In genomic region chr3:197117107-197117506, GRCh38 we compare ENCODE assay signal across 17 cellular contexts.
DNase-seq lines count a peak whose midpoint lies in the region; FAIRE-seq and TF ChIP-seq lines count a peak whose summit lies in the region.
"Had no signal": no experiment of that assay in that cellular context is flagged by ENCODE, and none has a peak within 500 bp of the region (broad histone marks: within the 10 kb centered on the region; RNA-seq: fewer than 3 reads in every experiment).

No MANE protein-coding gene starts in this region.

- FAIRE-seq in H1 (lab: Jason Lieb, UNC) = no peak

- H3K79me2 ChIP-seq in H1 (ENCODE audit: control insufficient read depth in 1 of 2, insufficient read depth in 2 of 2, low read length in 2 of 2) = no peaks in the 10 kb centered on the region

- H4K8ac ChIP-seq in H1 (ENCODE audit: extremely low read depth, insufficient read depth, low read length) = no peak overlapping the region

- no peak overlapping the region for H4K91ac ChIP-seq in H1 (replicated peaks; ENCODE audit: insufficient read length, low read length)

- peak; percentile 65 for DNase-seq in H4 (ENCODE audit: low spot score)
- peak; percentile 26 for DNase-seq in NCI-H460 (ENCODE audit: extremely low read depth, low read depth)
- DNase-seq in H1 (ENCODE audit: low read depth in 1 of 2, low spot score in 2 of 2) = no peak
- DNase-seq in renal cortical epithelial cell (ENCODE audit: low read depth) = peak; percentile 53
- DNase-seq in NCI-H345 treated with DMSO at 0.1 percent for 48 hours (lab: John Stamatoyannopoulos, UW; ENCODE audit: unreplicated experiment) = no peak
- no peak for DNase-seq in NCI-H146 treated with DMSO at 0.1 percent for 48 hours (lab: John Stamatoyannopoulos, UW; ENCODE audit: unreplicated experiment)
- no peak for DNase-seq in COLO668 (lab: John Stamatoyannopoulos, UW; ENCODE audit: unreplicated experiment)
- DNase-seq: activated CD4-positive, alpha-beta T cell treated with anti-CD3 and anti-CD28 coated beads, Interleukin-2, amount 50 U/mL, for 1 hour; activated T-cell treated with anti-CD3 and anti-CD28 coated beads, Interleukin-2, amount 50 U/mL, for 48 hours; C1 segment of cervical spinal cord; EL; HCEC 1CT; MV-4-11; NCI-H2107; nephron progenitor cell; testis had no signal

- H3K23ac ChIP-seq in H1 (ENCODE audit: insufficient read length) = no peak overlapping the region

- no peak overlapping the region for H2BK12ac ChIP-seq in H1 (ENCODE audit: low read depth, low read length)

- H3K4me3 ChIP-seq in H1 (ENCODE audit: extremely low read depth in 1 of 4, insufficient read depth in 2 of 4, low read depth in 3 of 4, low read length in 4 of 4) = no peak overlapping the region
- H3K4me3 ChIP-seq: gastroesophageal sphincter, testis had no signal

- no peak overlapping the region for H2BK15ac ChIP-seq in H1 (ENCODE audit: low read length)

- no peak overlapping the region for H3K18ac ChIP-seq in H1 (ENCODE audit: extremely low read depth, low read length)

- peaks cover 0 to 5% (median 0%) of the 10 kb centered on the region in 4 experiments; a peak in 2 of 8 replicates for H3K36me3 ChIP-seq in H1 (ENCODE audit: control insufficient read depth in 2 of 4, insufficient read depth in 4 of 4, low read length in 3 of 4)

- peaks cover 0 to 2% (median 0%) of the 10 kb centered on the region in 4 experiments; a peak in 1 of 7 replicates for H3K4me1 ChIP-seq in H1 (replicated peaks in 1 of 4; ENCODE audit: control insufficient read depth in 3 of 4, insufficient read depth in 4 of 4, low read length in 3 of 4)
- H3K4me1 ChIP-seq: gastroesophageal sphincter, testis had no signal

- no peaks in the 10 kb centered on the region; the same call in 1 of the 2 replicates for H3K79me1 ChIP-seq in H1 (ENCODE audit: low read depth, low read length)

- no peak for TF ChIP-seq RAD21 in H1 (IDR thresholded peaks at IDR 0.05 in 1 of 2, conservative IDR thresholded peaks at IDR 0.05 in 1 of 2; ENCODE audit: low read depth in 2 of 2, low read length in 2 of 2)

- no peak for TF ChIP-seq EP300 in H1 (IDR thresholded peaks at IDR 0.05; ENCODE audit: borderline replicate concordance in 1 of 2, low read depth in 2 of 2, low read length in 2 of 2)

- no peak overlapping the region for H2BK20ac ChIP-seq in H1 (ENCODE audit: low read length)

- H3K27ac ChIP-seq in H1 (ENCODE audit: low read depth, low read length) = no peak overlapping the region
- H3K27ac ChIP-seq: gastroesophageal sphincter, testis had no signal

- H3K14ac ChIP-seq in H1 (ENCODE audit: insufficient read length) = no peak overlapping the region

- H3K4ac ChIP-seq in H1 (replicated peaks; ENCODE audit: insufficient read length, low read depth, low read length) = no peak overlapping the region

- no peak overlapping the region for H2BK5ac ChIP-seq in H1 (ENCODE audit: low read depth, low read length)

- no peaks in the 10 kb centered on the region for H3K23me2 ChIP-seq in H1 (ENCODE audit: low read depth, low read length)

- CTCF ChIA-PET in H1 (lab: Charles Lee; ENCODE audit: partially characterized antibody) = no interaction called here

- no peak for TF ChIP-seq CTCF in H1 (IDR thresholded peaks at IDR 0.05; ENCODE audit: control extremely low read depth in 1 of 3, insufficient read depth in 1 of 3, low read depth in 1 of 3, low read length in 3 of 3)

- no peak overlapping the region for H2AFZ ChIP-seq in H1 (ENCODE audit: low read length)

- no peak for TF ChIP-seq POLR2A in H1 (IDR thresholded peaks at IDR 0.05; ENCODE audit: control extremely low read depth in 1 of 2, low read depth in 2 of 2, low read length in 2 of 2)

- POLR2A ChIA-PET in H1 (lab: Charles Lee; ENCODE audit: partially characterized antibody) = no interaction called here

- no peak overlapping the region for H3K56ac ChIP-seq in H1 (replicated peaks; ENCODE audit: insufficient read length, low read depth, low read length)

- H3K9ac ChIP-seq in H1 (replicated peaks in 1 of 4; ENCODE audit: extremely low read depth in 1 of 4, low read depth in 3 of 4, low read length in 3 of 4) = no peak overlapping the region

- H2AK5ac ChIP-seq in H1 (ENCODE audit: low read depth, low read length) = no peak overlapping the region

- no peak overlapping the region for H3K4me2 ChIP-seq in H1 (ENCODE audit: insufficient read depth in 1 of 2, low read depth in 2 of 2, low read length in 2 of 2)

- no peak overlapping the region for H2BK120ac ChIP-seq in H1 (replicated peaks; ENCODE audit: low read depth, low read length)

- no peak overlapping the region for H4K5ac ChIP-seq in H1 (ENCODE audit: insufficient read length, low read depth, low read length)

- WGBS in H1 (ENCODE audit: extremely low coverage in 1 of 2, insufficient coverage in 1 of 2, insufficient read length in 1 of 2, insufficient replicate concordance in 2 of 2, low coverage in 1 of 2, low lambda C conversion rate in 2 of 2, missing lambda C conversion rate in 1 of 2), 2 experiments = 77% methylated on average over 2 of the region's 2 CpGs; no CpG with 5 or more reads in 1 of the 2 experiments

- no peaks in the 10 kb centered on the region for H3K27me3 ChIP-seq in H1 (replicated peaks in 1 of 4; ENCODE audit: control insufficient read depth in 3 of 4, extremely low read depth in 1 of 4, insufficient read depth in 3 of 4, low read length in 3 of 4)
- H3K27me3 ChIP-seq: gastroesophageal sphincter, testis had no signal

- no peaks in the 10 kb centered on the region for H4K20me1 ChIP-seq in H1 (replicated peaks in 1 of 2; ENCODE audit: control insufficient read depth in 1 of 2, insufficient read depth in 2 of 2, low read length in 2 of 2)

- H3K9me3 ChIP-seq in H1 (ENCODE audit: insufficient read depth in 2 of 2, low read depth in 1 of 2, low read length in 1 of 2) = no peaks in the 10 kb centered on the region
- H3K9me3 ChIP-seq: gastroesophageal sphincter, testis had no signal

TF ChIP-seq in H1, 55 proteins besides CTCF, POLR2A, EP300 and RAD21:
- TF ChIP-seq MAFK (IDR thresholded peaks at IDR 0.05; ENCODE audit: low read depth, low read length) (peak; percentile 68), TEAD4 (IDR thresholded peaks at IDR 0.05; ENCODE audit: low read depth, low read length) (no peak), BACH1 (IDR thresholded peaks at IDR 0.05; ENCODE audit: low read length) (peak; percentile 71), NRF1 (IDR thresholded peaks at IDR 0.05; ENCODE audit: low read depth, low read length) (no peak), E2F6 (IDR thresholded peaks at IDR 0.05) (no peak)
TF ChIP-seq in H1: peak in this region for 2.

Comparison
In these comparisons a context has a peak if more than half of its experiments do, and no peak if none do; other contexts are left out.
1. DNase-seq: peak in H4 (single experiment), NCI-H460 (single experiment) and renal cortical epithelial cell (single experiment); none in H1 (0 of 2), NCI-H345 treated with DMSO at 0.1 percent for 48 hours (single experiment), NCI-H146 treated with DMSO at 0.1 percent for 48 hours (single experiment) and COLO668 (single experiment).